In genomic region chr7:68888971-68889385, GRCh38 we compare ENCODE assay signal across 14 cellular contexts.
DNase-seq lines count a peak whose midpoint lies in the region; ATAC-seq and TF ChIP-seq lines count a peak whose summit lies in the region.
"Had no signal": no experiment of that assay in that cellular context is flagged by ENCODE, and none has a peak within 500 bp of the region (broad histone marks: within the 10 kb centered on the region; RNA-seq: fewer than 3 reads in every experiment).

No MANE protein-coding gene starts in this region.

- H3K27ac ChIP-seq in caudate nucleus (ENCODE audit: low read depth, low read length): no peak overlapping the region
- H3K27ac ChIP-seq in uterus: no peak overlapping the region
- H3K27ac ChIP-seq: BLaER1, PC-9 had no signal

- H3K4me1 Mint-ChIP-seq in nephron progenitor cell: peaks cover 10% of the 10 kb centered on the region

- H3K27ac Mint-ChIP-seq in nephron progenitor cell: peak overlapping the region; percentile 68
- H3K27ac Mint-ChIP-seq: T-helper 1 cell treated with Interleukin-12 subunit alpha and Interleukin-12 subunit beta and Interleukin-4 antibody, amounts not matched to agents 30 μg/mL and 1 μg/mL, for 36 hours had no signal

- no peaks in the 10 kb centered on the region for H3K36me3 ChIP-seq in BE2C
- no peaks in the 10 kb centered on the region for H3K36me3 ChIP-seq in uterus
- H3K36me3 ChIP-seq: BLaER1 had no signal

- H3K9me3 ChIP-seq in BE2C (no peaks in the 10 kb centered on the region), uterus (no peaks in the 10 kb centered on the region)
- H3K9me3 ChIP-seq: BLaER1 had no signal

- no peaks in the 10 kb centered on the region for H3K36me3 Mint-ChIP-seq in nephron progenitor cell (ENCODE audit: low read depth)

- TF ChIP-seq CTCF in BE2C (IDR thresholded peaks at IDR 0.05; ENCODE audit: low read depth, low read length): no peak
- no peak for TF ChIP-seq CTCF in nephron progenitor cell (IDR thresholded peaks at IDR 0.05)
- no peak for TF ChIP-seq CTCF in uterus (IDR thresholded peaks at IDR 0.05)

- peaks cover 11% of the 10 kb centered on the region for H3K27me3 Mint-ChIP-seq in nephron progenitor cell (ENCODE audit: low read depth, poor library complexity)

- DNase-seq in BE2C (peak; percentile 71), NCI-H1105 treated with DMSO at 0.1 percent for 48 hours (lab: John Stamatoyannopoulos, UW) (peak; percentile 87), NCI-H748 treated with DMSO at 0.1 percent for 48 hours (lab: John Stamatoyannopoulos, UW) (peak; percentile 82), nephron progenitor cell (no peak), caudate nucleus (lab: John Stamatoyannopoulos, UW) (no peak), uterus (no peak)
- DNase-seq: DMS153, KG1, NCI-H1092 treated with DMSO at 0.1 percent for 48 hours, NCI-H2029 treated with DMSO at 0.1 percent for 48 hours, PC-9 had no signal

- intact Hi-C loops in uterus (cut with DNase I; ENCODE audit: low total_unique reads): no loop called here

- no peak overlapping the region for H3K4me3 ChIP-seq in BE2C (ENCODE audit: low read depth, low read length)
- H3K4me3 ChIP-seq in uterus: no peak overlapping the region
- H3K4me3 ChIP-seq: BLaER1, PC-9 had no signal

- H3K27me3 ChIP-seq in BE2C (no peaks in the 10 kb centered on the region), uterus (no peaks in the 10 kb centered on the region)
- H3K27me3 ChIP-seq: BLaER1 had no signal

- no peak overlapping the region for H3K4me3 Mint-ChIP-seq in nephron progenitor cell
- H3K4me3 Mint-ChIP-seq: T-helper 1 cell treated with Interleukin-12 subunit alpha and Interleukin-12 subunit beta and Interleukin-4 antibody, amounts not matched to agents 30 μg/mL and 1 μg/mL, for 36 hours had no signal

- H3K9me3 Mint-ChIP-seq in nephron progenitor cell: peaks cover 19% of the 10 kb centered on the region

- no peak for ATAC-seq in HG03442 (IDR thresholded peaks at IDR 0.05; ENCODE audit: unreplicated experiment)

- H3K4me1 ChIP-seq in BE2C (peaks cover 7% of the 10 kb centered on the region; the same call in 1 of the 2 replicates), uterus (no peaks in the 10 kb centered on the region)
- H3K4me1 ChIP-seq: BLaER1 had no signal

- no peak for TF ChIP-seq POLR2A in uterus (IDR thresholded peaks at IDR 0.05)

Comparison
In these comparisons a context has a peak if more than half of its experiments do, and no peak if none do; other contexts are left out.
1. DNase-seq: peak in BE2C (single experiment), NCI-H1105 treated with DMSO at 0.1 percent for 48 hours (single experiment) and NCI-H748 treated with DMSO at 0.1 percent for 48 hours (single experiment); none in nephron progenitor cell (single experiment), caudate nucleus (0 of 61) and uterus (0 of 2).